ENCODE assay signal across 8 cellular contexts in the genomic region with DNA sequence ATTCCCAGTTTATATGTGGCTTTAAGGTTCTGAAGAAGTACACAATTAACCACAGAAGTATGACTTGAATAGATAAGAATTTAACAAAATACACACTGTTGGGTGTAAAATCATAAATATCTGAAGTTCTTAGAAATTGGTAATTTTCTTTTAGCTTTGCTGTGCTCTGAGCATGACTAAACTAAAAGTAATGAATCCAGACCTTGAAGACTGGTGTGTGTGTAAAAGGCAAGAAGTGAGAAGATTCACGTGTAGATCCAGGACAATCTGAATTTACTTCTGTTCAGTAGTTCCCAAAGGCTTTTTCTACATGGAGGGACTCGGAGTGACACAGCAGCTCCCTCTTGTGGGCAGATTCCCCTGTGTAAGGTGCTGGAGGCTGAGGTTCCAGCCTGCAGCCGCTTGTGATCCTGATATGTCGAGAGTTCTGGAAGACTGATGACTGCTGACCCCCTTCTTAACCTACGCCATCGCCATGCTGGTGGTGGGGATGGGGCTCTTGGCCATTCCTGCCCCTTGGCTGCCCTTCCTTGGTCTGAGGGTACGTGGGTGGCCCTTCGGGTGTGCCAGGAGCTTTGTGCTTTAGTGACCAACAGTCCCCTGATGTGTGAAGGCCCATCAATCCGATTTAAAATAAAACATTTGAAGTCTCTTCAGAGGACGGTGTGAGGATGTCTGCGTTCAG.
DNase-seq lines count a peak whose midpoint lies in the region; ATAC-seq and TF ChIP-seq lines count a peak whose summit lies in the region.

No MANE protein-coding gene starts in this region.

- H3K9me3 ChIP-seq in CD4-positive, CD25-positive, alpha-beta regulatory T cell (ENCODE audit: control insufficient read depth in 2 of 2, low read length in 2 of 2) = no peaks in the 10 kb centered on the region
- H3K9me3 ChIP-seq in naive thymus-derived CD4-positive, alpha-beta T cell (ENCODE audit: control insufficient read depth in 2 of 3, low read length in 3 of 3) = no peaks in the 10 kb centered on the region

- peaks cover 9% of the 10 kb centered on the region for H3K36me3 ChIP-seq in CD4-positive, CD25-positive, alpha-beta regulatory T cell (ENCODE audit: control insufficient read depth, insufficient read depth, low read length)
- H3K36me3 ChIP-seq in naive thymus-derived CD4-positive, alpha-beta T cell (ENCODE audit: control insufficient read depth in 2 of 3, insufficient read depth in 3 of 3, low read length in 3 of 3) = peaks cover 0 to 15% (median 0%) of the 10 kb centered on the region in 3 experiments

- no peaks in the 10 kb centered on the region for H3K4me1 ChIP-seq in CD4-positive, CD25-positive, alpha-beta regulatory T cell (ENCODE audit: control insufficient read depth, insufficient read depth, low read length, poor library complexity, severe bottlenecking)
- peaks cover 0 to 7% of the 10 kb centered on the region in 2 donors for H3K4me1 ChIP-seq in naive thymus-derived CD4-positive, alpha-beta T cell (ENCODE audit: control insufficient read depth in 2 of 2, insufficient read depth in 2 of 2, low read length in 2 of 2)

- CTCF ChIA-PET in naive thymus-derived CD4-positive, alpha-beta T cell (lab: Charles Lee) = interaction anchor here (0.6 to 3.7 kb wide), 25 partner anchors 9 to 809 kb away, joined by 3 to 63 read pairs (median 5); no protein-coding TSS in a partner anchor

- peaks cover 10 to 18% (median 17%) of the 10 kb centered on the region in 4 donors for H3K4me1 Mint-ChIP-seq in CD4-positive, CD25-positive, alpha-beta regulatory T cell
- H3K4me1 Mint-ChIP-seq in HFFc6 (ENCODE audit: low read depth) = peaks cover 34% of the 10 kb centered on the region
- peaks cover 10 to 33% (median 25%) of the 10 kb centered on the region in 7 donors for H3K4me1 Mint-ChIP-seq in naive thymus-derived CD4-positive, alpha-beta T cell
- H3K4me1 Mint-ChIP-seq in stimulated activated effector memory CD8-positive, alpha-beta T cell treated with anti-CD3 and anti-CD28 coated beads, Interleukin-12 subunit alpha, Interleukin-12 subunit beta, amount 100 ng/mL, for 72 hours = peaks cover 24% of the 10 kb centered on the region

- no peak for ATAC-seq in CD4-positive, CD25-positive, alpha-beta regulatory T cell (ENCODE audit: low read depth in 2 of 2)
- peak; percentile 63 for ATAC-seq in esophagus mucosa
- ATAC-seq in naive thymus-derived CD4-positive, alpha-beta T cell = peak; percentile 53
- peak; percentile 48 for ATAC-seq in stimulated activated effector memory CD8-positive, alpha-beta T cell treated with anti-CD3 and anti-CD28 coated beads, Interleukin-12 subunit alpha, Interleukin-12 subunit beta, amount 100 ng/mL, for 72 hours
- ATAC-seq in HG02678 (IDR thresholded peaks at IDR 0.05; ENCODE audit: unreplicated experiment) = no peak

- H3K36me3 Mint-ChIP-seq in CD4-positive, CD25-positive, alpha-beta regulatory T cell = peaks cover 4% of the 10 kb centered on the region
- H3K36me3 Mint-ChIP-seq in HFFc6 (ENCODE audit: low read depth) = no peaks in the 10 kb centered on the region
- peaks cover 0 to 9% (median 2%) of the 10 kb centered on the region in 5 donors for H3K36me3 Mint-ChIP-seq in naive thymus-derived CD4-positive, alpha-beta T cell
- peaks cover 13% of the 10 kb centered on the region for H3K36me3 Mint-ChIP-seq in stimulated activated effector memory CD8-positive, alpha-beta T cell treated with anti-CD3 and anti-CD28 coated beads, Interleukin-12 subunit alpha, Interleukin-12 subunit beta, amount 100 ng/mL, for 72 hours

- H3K27me3 ChIP-seq in CD4-positive, CD25-positive, alpha-beta regulatory T cell (ENCODE audit: control insufficient read depth, insufficient read depth, low read length) = no peaks in the 10 kb centered on the region
- no peaks in the 10 kb centered on the region for H3K27me3 ChIP-seq in naive thymus-derived CD4-positive, alpha-beta T cell (ENCODE audit: control insufficient read depth in 2 of 2, insufficient read depth in 2 of 2, low read length in 2 of 2)

- peak; percentile 23 to 65 (median 42) for DNase-seq in CD4-positive, CD25-positive, alpha-beta regulatory T cell
- DNase-seq in HFFc6 (peak; percentile 87), NOMO-1 treated with dmso at 0.1 percent for 144 hours (lab: John Stamatoyannopoulos, UW; ENCODE audit: unreplicated experiment) (peak; percentile 11), activated T-cell treated with anti-CD3 and anti-CD28 coated beads for 1 hour (ENCODE audit: low read depth) (peak; percentile 60)
- DNase-seq in naive thymus-derived CD4-positive, alpha-beta T cell = peak; percentile 11 to 58 (median 42)
- DNase-seq in stimulated activated effector memory CD8-positive, alpha-beta T cell treated with anti-CD3 and anti-CD28 coated beads, Interleukin-12 subunit alpha, Interleukin-12 subunit beta, amount 100 ng/mL, for 72 hours (ENCODE audit: low spot score in 2 of 2) = peak; percentile 35 to 78

- peak overlapping the region in 1 of 3 donors; percentile 85 for H3K27ac Mint-ChIP-seq in CD4-positive, CD25-positive, alpha-beta regulatory T cell
- H3K27ac Mint-ChIP-seq in HFFc6 = peak overlapping the region; percentile 27; the same call in 1 of the 2 replicates
- H3K27ac Mint-ChIP-seq in naive thymus-derived CD4-positive, alpha-beta T cell = peak overlapping the region in 1 of 9 donors; percentile 29
- peak overlapping the region; percentile 12 for H3K27ac Mint-ChIP-seq in stimulated activated effector memory CD8-positive, alpha-beta T cell treated with anti-CD3 and anti-CD28 coated beads, Interleukin-12 subunit alpha, Interleukin-12 subunit beta, amount 100 ng/mL, for 72 hours

- peak; percentile 90 for TF ChIP-seq CTCF in HFFc6 (IDR thresholded peaks at IDR 0.05)

- no peak overlapping the region for H3K4me3 ChIP-seq in CD4-positive, CD25-positive, alpha-beta regulatory T cell (ENCODE audit: low read depth, low read length)
- H3K4me3 ChIP-seq in naive thymus-derived CD4-positive, alpha-beta T cell (ENCODE audit: low read length) = no peak overlapping the region

- POLR2A ChIA-PET in naive thymus-derived CD4-positive, alpha-beta T cell (lab: Charles Lee) = interaction anchor here (0.9 to 1.2 kb wide), 2 partner anchors 63 to 189 kb away, joined by 3 to 5 read pairs; a partner anchor contains a TSS

- H3K27me3 Mint-ChIP-seq in CD4-positive, CD25-positive, alpha-beta regulatory T cell = no peaks in the 10 kb centered on the region
- H3K27me3 Mint-ChIP-seq in HFFc6 (ENCODE audit: insufficient read depth) = no peaks in the 10 kb centered on the region; the same call in none of the 2 replicates
- H3K27me3 Mint-ChIP-seq in naive thymus-derived CD4-positive, alpha-beta T cell = no peaks in the 10 kb centered on the region

- H3K27ac ChIP-seq in CD4-positive, CD25-positive, alpha-beta regulatory T cell (ENCODE audit: insufficient read depth, low read length, poor library complexity, severe bottlenecking) = no peak overlapping the region
- no peak overlapping the region for H3K27ac ChIP-seq in naive thymus-derived CD4-positive, alpha-beta T cell (ENCODE audit: low read depth, low read length)

- H3K9me3 Mint-ChIP-seq in CD4-positive, CD25-positive, alpha-beta regulatory T cell = no peaks in the 10 kb centered on the region
- H3K9me3 Mint-ChIP-seq in HFFc6 = no peaks in the 10 kb centered on the region
- no peaks in the 10 kb centered on the region for H3K9me3 Mint-ChIP-seq in naive thymus-derived CD4-positive, alpha-beta T cell
- H3K9me3 Mint-ChIP-seq in stimulated activated effector memory CD8-positive, alpha-beta T cell treated with anti-CD3 and anti-CD28 coated beads, Interleukin-12 subunit alpha, Interleukin-12 subunit beta, amount 100 ng/mL, for 72 hours = no peaks in the 10 kb centered on the region

- intact Hi-C loops in naive thymus-derived CD4-positive, alpha-beta T cell (cut with micrococcal nuclease) = loop anchor here (1.0 kb wide), 1 partner anchor 188 kb away; no protein-coding TSS in a partner anchor

- no peak overlapping the region for H3K4me3 Mint-ChIP-seq in CD4-positive, CD25-positive, alpha-beta regulatory T cell
- H3K4me3 Mint-ChIP-seq in HFFc6 = no peak overlapping the region
- peak overlapping the region in 1 of 10 donors; percentile 34 for H3K4me3 Mint-ChIP-seq in naive thymus-derived CD4-positive, alpha-beta T cell
- no peak overlapping the region for H3K4me3 Mint-ChIP-seq in stimulated activated effector memory CD8-positive, alpha-beta T cell treated with anti-CD3 and anti-CD28 coated beads, Interleukin-12 subunit alpha, Interleukin-12 subunit beta, amount 100 ng/mL, for 72 hours

Comparison
In these comparisons a context has a peak if more than half of its experiments do, and no peak if none do; other contexts are left out.
1. ATAC-seq: peak in esophagus mucosa (single experiment), naive thymus-derived CD4-positive, alpha-beta T cell (single experiment) and stimulated activated effector memory CD8-positive, alpha-beta T cell treated with anti-CD3 and anti-CD28 coated beads, Interleukin-12 subunit alpha, Interleukin-12 subunit beta, amount 100 ng/mL, for 72 hours (single experiment); none in CD4-positive, CD25-positive, alpha-beta regulatory T cell (0 of 2) and HG02678 (single experiment).
2. DNase-seq: peak in every context shown above with its lines; median percentile 87 in HFFc6; 60 in activated T-cell treated with anti-CD3 and anti-CD28 coated beads for 1 hour; 56 in stimulated activated effector memory CD8-positive, alpha-beta T cell treated with anti-CD3 and anti-CD28 coated beads, Interleukin-12 subunit alpha, Interleukin-12 subunit beta, amount 100 ng/mL, for 72 hours; 42 in CD4-positive, CD25-positive, alpha-beta regulatory T cell; 42 in naive thymus-derived CD4-positive, alpha-beta T cell; 11 in NOMO-1 treated with dmso at 0.1 percent for 144 hours.